Comparison of ENCODE assay signal across 18 cellular contexts in the genomic region with DNA sequence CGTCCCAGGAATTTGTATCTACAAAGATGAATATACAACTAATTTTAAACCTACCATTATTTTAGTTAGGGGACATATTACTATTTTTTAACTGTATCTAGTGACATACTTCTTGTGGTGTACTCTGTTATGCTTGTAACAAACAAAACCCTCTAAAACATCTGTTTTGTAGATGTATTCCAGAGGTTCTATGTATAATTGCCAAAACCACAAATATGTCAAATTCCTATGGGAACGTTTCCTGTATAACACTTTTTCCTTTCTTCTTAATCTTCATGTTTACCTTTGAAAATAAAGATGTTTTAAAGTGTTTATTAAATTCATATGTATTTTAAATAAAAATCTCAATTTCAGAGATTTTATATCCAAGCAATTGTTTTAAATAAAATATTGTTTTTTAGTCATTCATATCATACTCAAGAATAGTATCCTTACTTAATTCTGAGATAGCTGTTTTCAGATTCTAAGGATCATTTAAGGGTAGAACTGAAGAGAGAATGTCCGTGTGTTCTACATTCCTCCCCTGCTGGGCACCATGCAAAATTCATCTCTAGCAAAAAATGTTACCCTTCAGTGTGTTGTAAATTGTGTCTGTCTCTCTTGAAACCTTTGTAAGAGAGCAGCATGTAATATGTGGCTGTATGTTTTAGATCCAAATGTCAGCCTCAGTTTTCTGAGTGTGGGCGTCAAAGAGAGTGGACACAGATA.
DNase-seq lines count a peak whose midpoint lies in the region; ATAC-seq, FAIRE-seq and TF ChIP-seq lines count a peak whose summit lies in the region.
"Had no signal": no experiment of that assay in that cellular context is flagged by ENCODE, and none has a peak within 500 bp of the region (broad histone marks: within the 10 kb centered on the region; RNA-seq: fewer than 3 reads in every experiment).

No MANE protein-coding gene starts in this region.

- H3K4me2 ChIP-seq in DND-41 (ENCODE audit: insufficient read depth, low read length) = no peak overlapping the region
- H3K4me2 ChIP-seq in astrocyte (ENCODE audit: low read length) = no peak overlapping the region
- H3K4me2 ChIP-seq: BLaER1, PC-9 had no signal

- no peak overlapping the region for H3K4me3 Mint-ChIP-seq in astrocyte (ENCODE audit: unreplicated experiment)

- H3K9ac ChIP-seq in DND-41 (ENCODE audit: low read depth, low read length) = no peak overlapping the region
- H3K9ac ChIP-seq in astrocyte (ENCODE audit: low read length) = no peak overlapping the region
- no peak overlapping the region for H3K9ac ChIP-seq in kidney (ENCODE audit: low read length in 2 of 2)
- H3K9ac ChIP-seq: BLaER1, GM23248 had no signal

- no peaks in the 10 kb centered on the region for H3K27me3 Mint-ChIP-seq in astrocyte (ENCODE audit: low read depth, unreplicated experiment)

- H3K4me1 ChIP-seq in DND-41 (ENCODE audit: insufficient read depth, low read length) (no peaks in the 10 kb centered on the region), astrocyte (ENCODE audit: insufficient read depth, low read length) (no peaks in the 10 kb centered on the region), pancreas (no peaks in the 10 kb centered on the region), kidney (ENCODE audit: control insufficient read depth in 1 of 2, insufficient read depth in 1 of 2, low read depth in 1 of 2, low read length in 2 of 2) (no peaks in the 10 kb centered on the region)
- H3K4me1 ChIP-seq: BLaER1 had no signal

- FAIRE-seq in astrocyte (lab: Jason Lieb, UNC) (no peak), pancreas (lab: Jason Lieb, UNC) (peak; percentile 72), kidney (lab: Jason Lieb, UNC) (no peak)

- H2AFZ ChIP-seq in DND-41 (ENCODE audit: low read depth, low read length) (0 out of 2 replicates have a peak overlapping the region, but pooled peaks have one; percentile 5), astrocyte (ENCODE audit: low read depth, low read length) (no peak overlapping the region)
- H2AFZ ChIP-seq: GM23248, PC-9 had no signal

- TF ChIP-seq CTCF in DND-41 (IDR thresholded peaks at IDR 0.05; ENCODE audit: borderline replicate concordance, extremely low read depth, low read length, poor library complexity, severe bottlenecking) = no peak
- TF ChIP-seq CTCF in astrocyte (IDR thresholded peaks at IDR 0.05; ENCODE audit: insufficient read depth, low read depth, low read length) = no peak
- TF ChIP-seq CTCF in fibroblast of mammary gland (conservative IDR thresholded peaks at IDR 0.05; ENCODE audit: control insufficient read depth, insufficient read depth, low read depth, low read length) = no peak
- TF ChIP-seq CTCF in pancreas (IDR thresholded peaks at IDR 0.05) = no peak
- TF ChIP-seq CTCF in kidney (IDR thresholded peaks at IDR 0.05; ENCODE audit: borderline replicate concordance, extremely low read depth, insufficient read depth) = no peak

- H3K9me3 ChIP-seq in DND-41 (ENCODE audit: insufficient read depth, low read length, severe bottlenecking) (no peaks in the 10 kb centered on the region), astrocyte (ENCODE audit: insufficient read depth, low read depth, low read length) (no peaks in the 10 kb centered on the region), pancreas (no peaks in the 10 kb centered on the region), kidney (ENCODE audit: control insufficient read depth in 1 of 2, low read length in 2 of 2) (no peaks in the 10 kb centered on the region)
- H3K9me3 ChIP-seq: BLaER1 had no signal

- H3K9me3 Mint-ChIP-seq in astrocyte (ENCODE audit: unreplicated experiment) = no peaks in the 10 kb centered on the region

- no peak overlapping the region for H3K27ac Mint-ChIP-seq in astrocyte (ENCODE audit: unreplicated experiment)

- H3K27ac ChIP-seq in DND-41 (ENCODE audit: low read length) (no peak overlapping the region), astrocyte (ENCODE audit: low read depth, low read length) (no peak overlapping the region), pancreas (no peak overlapping the region), kidney (ENCODE audit: low read depth in 2 of 2, low read length in 2 of 2) (no peak overlapping the region)
- H3K27ac ChIP-seq: BLaER1, GM23248, PC-9 had no signal

- H3K36me3 ChIP-seq in DND-41 (ENCODE audit: insufficient read depth, low read length) (no peaks in the 10 kb centered on the region), astrocyte (ENCODE audit: insufficient read depth, low read length) (no peaks in the 10 kb centered on the region), pancreas (no peaks in the 10 kb centered on the region), kidney (ENCODE audit: control insufficient read depth in 1 of 2, insufficient read depth in 2 of 2, low read length in 2 of 2) (no peaks in the 10 kb centered on the region)
- H3K36me3 ChIP-seq: BLaER1 had no signal

- H3K36me3 Mint-ChIP-seq in astrocyte (ENCODE audit: low read depth, unreplicated experiment) = no peaks in the 10 kb centered on the region

- intact Hi-C loops in pancreas (cut with DNase I) (no loop called here), kidney (cut with DNase I) (no loop called here)

- H3K4me1 Mint-ChIP-seq in astrocyte (ENCODE audit: low read depth, unreplicated experiment) = no peaks in the 10 kb centered on the region

- H3K79me2 ChIP-seq in DND-41 (ENCODE audit: insufficient read depth, low read length) = no peaks in the 10 kb centered on the region
- no peaks in the 10 kb centered on the region for H3K79me2 ChIP-seq in astrocyte (ENCODE audit: insufficient read depth, low read length)

- WGBS in pancreas, 2 donors = 34 to 48% methylated on average over 4 of the region's 4 CpGs

- H3K4me3 ChIP-seq in DND-41 (ENCODE audit: low read depth in 1 of 2, low read length in 2 of 2) = no peak overlapping the region
- H3K4me3 ChIP-seq in astrocyte (ENCODE audit: insufficient read depth, low read depth, low read length) = no peak overlapping the region
- no peak overlapping the region for H3K4me3 ChIP-seq in fibroblast of mammary gland (ENCODE audit: control insufficient read depth, low read depth, low read length)
- no peak overlapping the region for H3K4me3 ChIP-seq in pancreas
- H3K4me3 ChIP-seq in kidney (ENCODE audit: low read length in 2 of 2) = no peak overlapping the region
- H3K4me3 ChIP-seq: BLaER1, GM23248, PC-9 had no signal

- ATAC-seq in DND-41 (ENCODE audit: insufficient read depth, low read depth) (peak; percentile 44; the same call in 1 of the 3 replicates), pancreas (no peak), HG02571 (IDR thresholded peaks at IDR 0.05; ENCODE audit: unreplicated experiment) (no peak)
- ATAC-seq: HCT116 had no signal

- H3K27me3 ChIP-seq in DND-41 (ENCODE audit: insufficient read depth, low read length, poor library complexity) (no peaks in the 10 kb centered on the region), astrocyte (ENCODE audit: insufficient read depth, low read length) (no peaks in the 10 kb centered on the region), pancreas (no peaks in the 10 kb centered on the region)
- H3K27me3 ChIP-seq: BLaER1 had no signal

- DNase-seq in DND-41 (no peak), astrocyte (ENCODE audit: low read depth) (peak; percentile 18), fibroblast of mammary gland (ENCODE audit: low read depth) (peak; percentile 3), pancreas (no peak), kidney (no peak), HuH-7 (ENCODE audit: low spot score) (no peak), NCI-H2171 (lab: John Stamatoyannopoulos, UW) (no peak)
- DNase-seq: ACHN, DMS 273 treated with DMSO at 0.1 percent for 48 hours, EL, GM23248, NCI-H146, NCI-H2081 treated with DMSO at 0.1 percent for 48 hours, NCI-H345, PC-9 had no signal

- no peaks in the 10 kb centered on the region for H4K20me1 ChIP-seq in DND-41 (ENCODE audit: insufficient read depth, low read length)
- H4K20me1 ChIP-seq in astrocyte (ENCODE audit: insufficient read depth, low read length) = no peaks in the 10 kb centered on the region
- H4K20me1 ChIP-seq: BLaER1 had no signal

Comparison
In these comparisons a context has a peak if more than half of its experiments do, and no peak if none do; other contexts are left out.
1. DNase-seq: peak in astrocyte (single experiment) and fibroblast of mammary gland (single experiment); none in DND-41 (single experiment), pancreas (0 of 6), kidney (single experiment), HuH-7 (single experiment) and NCI-H2171 (single experiment).